ENCODE assay signal across 2 cellular contexts in the genomic region with DNA sequence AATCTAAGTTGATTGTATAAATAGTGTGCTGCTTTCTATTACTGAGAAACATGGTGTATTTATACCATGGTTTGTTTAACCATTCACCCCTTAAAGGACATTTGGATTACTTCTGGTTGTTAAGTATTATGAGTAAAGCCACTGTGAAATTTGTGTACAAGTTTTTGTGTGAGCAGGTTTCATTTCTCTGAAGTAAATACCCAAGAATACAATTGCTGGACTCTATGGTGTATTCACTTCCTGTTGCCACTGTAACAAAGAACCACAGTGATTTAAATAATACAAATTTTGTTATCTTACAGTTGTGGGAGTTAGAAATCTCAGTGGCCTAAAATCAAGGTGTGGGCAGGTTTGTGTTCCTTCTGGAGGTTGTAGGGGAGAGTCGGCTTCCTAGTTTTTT.
TF ChIP-seq lines count a peak whose summit lies in the region.

No MANE protein-coding gene starts in this region.

TF ChIP-seq in GM12878, 131 proteins besides CTCF, POLR2A, EP300 and RAD21 (continued from another document):
- TF ChIP-seq STAT3 (IDR thresholded peaks at IDR 0.05; ENCODE audit: low read depth, low read length) (no peak), ZNF217 (IDR thresholded peaks at IDR 0.05) (no peak)

TF ChIP-seq in WTC11, 78 proteins besides CTCF, POLR2A, EP300 and RAD21 (continued from another document):
- TF ChIP-seq RELA (CRISPR knock-in tag; IDR thresholded peaks at IDR 0.05; ENCODE audit: borderline replicate concordance) (no peak), TEAD1 (CRISPR knock-in tag; IDR thresholded peaks at IDR 0.05) (no peak)
- TF ChIP-seq, protein P1, sequence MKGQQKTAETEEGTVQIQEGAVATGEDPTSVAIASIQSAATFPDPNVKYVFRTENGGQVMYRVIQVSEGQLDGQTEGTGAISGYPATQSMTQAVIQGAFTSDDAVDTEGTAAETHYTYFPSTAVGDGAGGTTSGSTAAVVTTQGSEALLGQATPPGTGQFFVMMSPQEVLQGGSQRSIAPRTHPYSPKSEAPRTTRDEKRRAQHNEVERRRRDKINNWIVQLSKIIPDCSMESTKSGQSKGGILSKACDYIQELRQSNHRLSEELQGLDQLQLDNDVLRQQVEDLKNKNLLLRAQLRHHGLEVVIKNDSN (CRISPR knock-in tag; IDR thresholded peaks at IDR 0.05): no peak
